In the genomic region with DNA sequence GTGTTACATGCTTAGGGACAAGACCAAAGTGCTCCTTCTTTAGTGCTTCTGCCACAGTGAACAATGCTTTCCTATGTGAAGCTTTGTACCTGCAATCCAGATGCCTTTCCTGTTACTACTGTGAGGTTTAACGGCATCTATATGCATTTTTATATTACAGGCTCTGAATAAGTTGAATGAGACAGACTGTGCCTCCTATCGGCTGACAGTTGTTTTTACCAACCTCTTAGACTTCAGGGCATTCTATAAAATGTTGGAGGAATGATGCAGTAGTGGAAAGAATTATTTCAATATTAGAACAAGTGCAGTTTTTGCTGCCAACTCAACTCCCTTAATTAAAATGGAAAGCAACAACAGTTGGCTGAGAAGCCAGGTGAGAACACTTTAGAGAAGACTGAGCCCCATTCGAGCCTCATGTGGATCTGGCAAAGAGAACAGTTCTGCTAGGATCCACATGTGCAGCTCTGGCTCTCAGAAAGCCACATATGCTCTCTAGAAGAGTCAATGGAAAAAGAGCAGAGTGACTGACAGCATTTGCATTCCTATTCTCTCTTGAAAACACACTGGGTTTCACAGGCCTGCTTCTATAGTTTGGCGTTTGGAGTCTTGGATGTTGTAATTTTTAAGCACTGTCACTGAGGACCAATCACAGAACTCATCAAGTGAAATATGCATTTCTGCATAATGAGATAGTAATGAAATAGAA, we compare ENCODE assay signal across 1 cellular context.
TF ChIP-seq lines count a peak whose summit lies in the region.

No MANE protein-coding gene starts in this region.

TF ChIP-seq in HCT116, 20 proteins besides CTCF, POLR2A, EP300 and RAD21 (continued from another document):
- TF ChIP-seq CBX3 (IDR thresholded peaks at IDR 0.05; ENCODE audit: low read depth) (no peak), YY1 (IDR thresholded peaks at IDR 0.05; ENCODE audit: extremely low read depth, insufficient replicate concordance, low read depth, low read length) (no peak), ZNF274 (IDR thresholded peaks at IDR 0.05; ENCODE audit: low read depth, low read length) (no peak), SP1 (IDR thresholded peaks at IDR 0.05; ENCODE audit: low read depth) (no peak), JUND (IDR thresholded peaks at IDR 0.05) (no peak), EZH2phosphoT487 (IDR thresholded peaks at IDR 0.05; ENCODE audit: borderline replicate concordance) (no peak), ZFX (IDR thresholded peaks at IDR 0.05) (no peak), CEBPB (IDR thresholded peaks at IDR 0.05; ENCODE audit: low read depth) (no peak), EGR1 (IDR thresholded peaks at IDR 0.05; ENCODE audit: low read depth) (no peak), POLR2AphosphoS5 (IDR thresholded peaks at IDR 0.05; ENCODE audit: low read depth, low read length) (no peak), REST (IDR thresholded peaks at IDR 0.05; ENCODE audit: low read depth) (no peak), ATF3 (IDR thresholded peaks at IDR 0.05) (no peak)
- TF ChIP-seq, protein P1, sequence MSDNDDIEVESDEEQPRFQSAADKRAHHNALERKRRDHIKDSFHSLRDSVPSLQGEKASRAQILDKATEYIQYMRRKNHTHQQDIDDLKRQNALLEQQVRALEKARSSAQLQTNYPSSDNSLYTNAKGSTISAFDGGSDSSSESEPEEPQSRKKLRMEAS (IDR thresholded peaks at IDR 0.05) = no peak
